In genomic region chr12:8045952-8046944, GRCh38 we compare ENCODE assay signal across 8 cellular contexts. TPM values are rescaled to one million over a fixed set of nuclear protein-coding genes. Genes with fewer than 3 reads are reported as not detected.
A peak's percentile ranks its signal among the peaks of the same experiment; 100 is the strongest.
DNase-seq lines count a peak whose midpoint lies in the region; ATAC-seq, FAIRE-seq and TF ChIP-seq lines count a peak whose summit lies in the region.

No MANE protein-coding gene starts in this region.

- DNase-seq in GM12892 (ENCODE audit: insufficient read length) (peak; percentile 56), NCI-H2029 treated with DMSO at 0.1 percent for 48 hours (lab: John Stamatoyannopoulos, UW) (peak; percentile 57), WERI-Rb-1 (peak; percentile 72), breast epithelium (ENCODE audit: low spot score in 2 of 2) (peak; percentile 59 to 71), iris pigment epithelial cell (ENCODE audit: low read depth) (peak; percentile 75)
- DNase-seq in stimulated activated CD4-positive, alpha-beta T cell treated with anti-CD3 and anti-CD28 coated beads, Interleukin-15, amount 100 ng/mL, for 48 hours (ENCODE audit: low read depth in 2 of 2): peak; percentile 48 to 72

- H3K27ac ChIP-seq in 22Rv1 (no peak overlapping the region), WERI-Rb-1 (no peak overlapping the region), breast epithelium (no peak overlapping the region)

- H3K9me3 ChIP-seq in WERI-Rb-1 (ENCODE audit: severe bottlenecking) (no peaks in the 10 kb centered on the region), breast epithelium (no peaks in the 10 kb centered on the region)

- TF ChIP-seq CTCF in 22Rv1 (IDR thresholded peaks at IDR 0.05) (peak; percentile 99), WERI-Rb-1 (IDR thresholded peaks at IDR 0.05; ENCODE audit: low read depth, low read length) (peak; percentile 84), breast epithelium (IDR thresholded peaks at IDR 0.05) (peak in 2 of 3 donors; percentile 62 to 74)

- H3K4me3 ChIP-seq in WERI-Rb-1 (ENCODE audit: low read depth, low read length): no peak overlapping the region
- H3K4me3 ChIP-seq in breast epithelium: no peak overlapping the region

- peak; percentile 48 for FAIRE-seq in GM12892 (lab: Jason Lieb, UNC)

- H3K27me3 ChIP-seq in WERI-Rb-1 (ENCODE audit: insufficient read depth, low read depth, severe bottlenecking) (no peaks in the 10 kb centered on the region), breast epithelium (no peaks in the 10 kb centered on the region)

- TF ChIP-seq POLR2A in GM12892 (IDR thresholded peaks at IDR 0.05; ENCODE audit: low read depth, low read length) (no peak), breast epithelium (IDR thresholded peaks at IDR 0.05) (no peak)

- H3K36me3 ChIP-seq in WERI-Rb-1 (peaks cover 41% of the 10 kb centered on the region), breast epithelium (no peaks in the 10 kb centered on the region)

- H3K4me1 ChIP-seq in breast epithelium: no peaks in the 10 kb centered on the region

- intact Hi-C loops in breast epithelium (cut with DNase I; ENCODE audit: low total_unique reads): loop anchor here (1.0 kb wide), 1 partner anchor 24 kb away; no protein-coding TSS in a partner anchor

- ATAC-seq in GM21367 (IDR thresholded peaks at IDR 0.05; ENCODE audit: unreplicated experiment): no peak

RNA-seq across cellular contexts. Expression of gene FOXJ2, which starts 13.7 kb away (rescaled TPM):
- 5.1 TPM for polyA plus RNA-seq in GM12892 (2012; ENCODE audit: missing spikeins)
- total RNA-seq in breast epithelium: 10 to 100 TPM; 11.1 to 14.2 (median 13.4) TPM

RNA-seq across cellular contexts. Expression of gene C3AR1, which starts 19.9 kb away (rescaled TPM):
- polyA plus RNA-seq in GM12892 (2012; ENCODE audit: missing spikeins): not detected
- 10 to 100 TPM in 2 of 3 donors, 1 to 10 TPM in 1; 6.6 to 46.2 (median 17.7) TPM for total RNA-seq in breast epithelium

RNA-seq across cellular contexts. Expression of gene NECAP1, which starts 35.8 kb away (rescaled TPM):
- polyA plus RNA-seq in GM12892 (2012; ENCODE audit: missing spikeins): 17.4 TPM
- total RNA-seq in breast epithelium: 10 to 100 TPM; 29.5 to 47.0 (median 32.3) TPM
